In the genomic region with DNA sequence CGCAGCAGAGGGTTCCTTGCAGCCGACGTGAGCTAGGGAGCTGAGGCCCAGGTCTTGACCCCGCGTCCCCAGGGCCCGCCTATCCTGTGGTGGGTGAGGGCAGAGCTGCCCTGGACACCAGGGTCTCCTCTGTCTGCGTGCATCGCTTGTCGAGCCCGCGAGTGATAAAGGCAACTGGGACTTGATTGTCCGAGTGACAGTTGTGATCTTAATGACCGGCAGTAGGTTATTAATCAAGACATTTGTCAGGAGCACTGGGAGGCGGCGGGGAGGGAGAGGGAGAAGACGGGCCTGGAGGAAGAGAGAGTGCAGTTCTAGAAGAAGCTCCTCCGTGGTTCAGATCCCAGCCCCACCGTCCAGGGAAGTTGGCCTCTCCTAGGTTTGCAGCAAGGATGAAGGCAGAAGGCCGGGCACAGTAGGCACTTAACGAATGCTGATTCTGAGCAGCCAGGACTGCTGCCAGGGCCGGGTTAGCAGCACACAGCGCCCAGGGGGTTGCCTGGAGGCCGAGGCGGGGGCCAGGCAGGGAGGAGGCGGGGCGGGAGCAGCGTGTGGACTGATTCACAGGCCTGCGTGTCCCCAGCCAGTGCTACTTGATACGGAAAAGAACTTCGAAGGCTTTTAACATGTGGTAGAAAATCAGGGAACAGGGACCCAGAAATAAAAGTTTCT, we compare ENCODE assay signal across 14 cellular contexts. TPM values are rescaled to one million over a fixed set of nuclear protein-coding genes. Genes with fewer than 3 reads are reported as not detected.
A peak's percentile ranks its signal among the peaks of the same experiment; 100 is the strongest.
DNase-seq lines count a peak whose midpoint lies in the region; ATAC-seq and TF ChIP-seq lines count a peak whose summit lies in the region.
"Had no signal": no experiment of that assay in that cellular context is flagged by ENCODE, and none has a peak within 500 bp of the region (broad histone marks: within the 10 kb centered on the region; RNA-seq: fewer than 3 reads in every experiment).

No MANE protein-coding gene starts in this region.

- intact Hi-C loops in breast epithelium (cut with DNase I; ENCODE audit: low total_unique reads) = no loop called here

- no peaks in the 10 kb centered on the region for H3K36me3 Mint-ChIP-seq in activated naive CD8-positive, alpha-beta T cell
- H3K36me3 Mint-ChIP-seq in activated naive CD8-positive, alpha-beta T cell treated with anti-CD3 and anti-CD28 coated beads, Interleukin-2, amount 50 U/mL, for 24 hours (ENCODE audit: low read depth) = no peaks in the 10 kb centered on the region
- H3K36me3 Mint-ChIP-seq in neural crest cell (ENCODE audit: low read depth) = no peaks in the 10 kb centered on the region

- H3K27me3 ChIP-seq in endocrine pancreas (ENCODE audit: control insufficient read depth, insufficient read depth, low read length) (no peaks in the 10 kb centered on the region), breast epithelium (no peaks in the 10 kb centered on the region)
- H3K27me3 ChIP-seq: colonic mucosa, suprapubic skin had no signal

- ATAC-seq in activated naive CD8-positive, alpha-beta T cell treated with anti-CD3 and anti-CD28 coated beads, Interleukin-2, amount 50 U/mL, for 24 hours = no peak

- DNase-seq in activated naive CD8-positive, alpha-beta T cell treated with anti-CD3 and anti-CD28 coated beads, Interleukin-2, amount 50 U/mL, for 24 hours = no peak
- DNase-seq in neural crest cell (ENCODE audit: low read depth, low spot score) (no peak), breast epithelium (ENCODE audit: low spot score in 2 of 2) (no peak), activated T-cell treated with anti-CD3 and anti-CD28 coated beads for 4 hours (no peak), HuH-7 (ENCODE audit: low spot score) (no peak), germinal center (ENCODE audit: low spot score) (no peak)
- DNase-seq: activated CD4-positive, alpha-beta T cell treated with anti-CD3 and anti-CD28 coated beads, Interleukin-2, amount 10 ng/mL, durations not matched to agents 7 days and 5 days; activated gamma-delta T cell treated with Interleukin-2 at 50 U/mL for 16 hours; colonic mucosa; NCI-H1105 treated with DMSO at 0.1 percent for 48 hours; SW 1271 had no signal

- no peak for TF ChIP-seq CTCF in neural crest cell (conservative IDR thresholded peaks at IDR 0.05)
- TF ChIP-seq CTCF in breast epithelium (IDR thresholded peaks at IDR 0.05) = no peak

- H3K9me3 ChIP-seq in endocrine pancreas (ENCODE audit: control insufficient read depth, low read length) = no peaks in the 10 kb centered on the region
- no peaks in the 10 kb centered on the region for H3K9me3 ChIP-seq in breast epithelium
- H3K9me3 ChIP-seq: colonic mucosa, suprapubic skin had no signal

- no peaks in the 10 kb centered on the region for H3K4me1 ChIP-seq in endocrine pancreas (ENCODE audit: control insufficient read depth, insufficient read depth, low read length)
- no peaks in the 10 kb centered on the region for H3K4me1 ChIP-seq in breast epithelium

- peak overlapping the region; percentile 34 for H3K27ac Mint-ChIP-seq in activated naive CD8-positive, alpha-beta T cell
- H3K27ac Mint-ChIP-seq in activated naive CD8-positive, alpha-beta T cell treated with anti-CD3 and anti-CD28 coated beads, Interleukin-2, amount 50 U/mL, for 24 hours = no peak overlapping the region
- no peak overlapping the region for H3K27ac Mint-ChIP-seq in neural crest cell (ENCODE audit: unreplicated experiment)
- H3K27ac Mint-ChIP-seq: activated CD4-positive, alpha-beta T cell treated with anti-CD3 and anti-CD28 coated beads, Interleukin-2, amount 10 ng/mL, durations not matched to agents 7 days and 5 days had no signal

- H3K4me3 ChIP-seq in endocrine pancreas (ENCODE audit: control insufficient read depth, insufficient read depth, low read length) = no peak overlapping the region
- no peak overlapping the region for H3K4me3 ChIP-seq in breast epithelium
- H3K4me3 ChIP-seq: colonic mucosa, suprapubic skin had no signal

- no peaks in the 10 kb centered on the region for H3K9me3 Mint-ChIP-seq in activated naive CD8-positive, alpha-beta T cell (ENCODE audit: low read depth)
- no peaks in the 10 kb centered on the region for H3K9me3 Mint-ChIP-seq in activated naive CD8-positive, alpha-beta T cell treated with anti-CD3 and anti-CD28 coated beads, Interleukin-2, amount 50 U/mL, for 24 hours
- H3K9me3 Mint-ChIP-seq in neural crest cell = no peaks in the 10 kb centered on the region
- H3K9me3 Mint-ChIP-seq: activated CD4-positive, alpha-beta T cell treated with anti-CD3 and anti-CD28 coated beads, Interleukin-2, amount 10 ng/mL, durations not matched to agents 7 days and 5 days had no signal

- H3K9ac ChIP-seq in endocrine pancreas (ENCODE audit: control insufficient read depth, insufficient read depth, low read length) = peak overlapping the region; percentile 56

- H3K27ac ChIP-seq in breast epithelium = peak overlapping the region in 1 of 2 donors; percentile 19
- H3K27ac ChIP-seq: colonic mucosa, suprapubic skin had no signal

- H3K36me3 ChIP-seq in endocrine pancreas (ENCODE audit: control insufficient read depth, insufficient read depth, low read length) = no peaks in the 10 kb centered on the region
- no peaks in the 10 kb centered on the region for H3K36me3 ChIP-seq in breast epithelium
- H3K36me3 ChIP-seq: colonic mucosa, suprapubic skin had no signal

- peaks cover 4% of the 10 kb centered on the region for H3K4me1 Mint-ChIP-seq in activated naive CD8-positive, alpha-beta T cell (ENCODE audit: low read depth)
- peaks cover 16% of the 10 kb centered on the region for H3K4me1 Mint-ChIP-seq in activated naive CD8-positive, alpha-beta T cell treated with anti-CD3 and anti-CD28 coated beads, Interleukin-2, amount 50 U/mL, for 24 hours
- peaks cover 54% of the 10 kb centered on the region for H3K4me1 Mint-ChIP-seq in neural crest cell
- H3K4me1 Mint-ChIP-seq: activated CD4-positive, alpha-beta T cell treated with anti-CD3 and anti-CD28 coated beads, Interleukin-2, amount 10 ng/mL, durations not matched to agents 7 days and 5 days had no signal

- TF ChIP-seq POLR2A in breast epithelium (IDR thresholded peaks at IDR 0.05) = no peak

- H3K4me3 Mint-ChIP-seq in activated naive CD8-positive, alpha-beta T cell = no peak overlapping the region
- H3K4me3 Mint-ChIP-seq in activated naive CD8-positive, alpha-beta T cell treated with anti-CD3 and anti-CD28 coated beads, Interleukin-2, amount 50 U/mL, for 24 hours = no peak overlapping the region
- peak overlapping the region; percentile 32 for H3K4me3 Mint-ChIP-seq in neural crest cell
- H3K4me3 Mint-ChIP-seq: activated CD4-positive, alpha-beta T cell treated with anti-CD3 and anti-CD28 coated beads, Interleukin-2, amount 10 ng/mL, durations not matched to agents 7 days and 5 days had no signal

- no peaks in the 10 kb centered on the region for H3K27me3 Mint-ChIP-seq in activated naive CD8-positive, alpha-beta T cell
- no peaks in the 10 kb centered on the region for H3K27me3 Mint-ChIP-seq in activated naive CD8-positive, alpha-beta T cell treated with anti-CD3 and anti-CD28 coated beads, Interleukin-2, amount 50 U/mL, for 24 hours
- peaks cover 46% of the 10 kb centered on the region for H3K27me3 Mint-ChIP-seq in neural crest cell (ENCODE audit: low read depth)
- H3K27me3 Mint-ChIP-seq: activated CD4-positive, alpha-beta T cell treated with anti-CD3 and anti-CD28 coated beads, Interleukin-2, amount 10 ng/mL, durations not matched to agents 7 days and 5 days had no signal

RNA-seq across cellular contexts. Expression of a gene that starts 11.3 kb away (rescaled TPM):
- total RNA-seq in neural crest cell (26.7 and 27.3 TPM in 2 replicates), breast epithelium (100 to 1,000 TPM in 1 of 3 donors, 10 to 100 TPM in 2; 52.3 to 105 (median 60.7) TPM)
